In genomic region chr12:21151184-21151583, GRCh38 we compare ENCODE assay signal across 1 cellular context.
TF ChIP-seq lines count a peak whose summit lies in the region.

No MANE protein-coding gene starts in this region.

TF ChIP-seq in HepG2, 621 proteins besides CTCF, POLR2A, EP300 and RAD21:
- TF ChIP-seq ZBTB40 (IDR thresholded peaks at IDR 0.05) = no peak
- TF ChIP-seq ZBTB40 (CRISPR knock-in tag; IDR thresholded peaks at IDR 0.05) = no peak
- TF ChIP-seq ATF7 (IDR thresholded peaks at IDR 0.05) = peak; percentile 90
- TF ChIP-seq ATF7 (CRISPR knock-in tag; IDR thresholded peaks at IDR 0.05) = no peak
- TF ChIP-seq ZSCAN22 (CRISPR knock-in tag; IDR thresholded peaks at IDR 0.05) = no peak
- TF ChIP-seq ZNF101 (CRISPR knock-in tag; IDR thresholded peaks at IDR 0.05; ENCODE audit: borderline replicate concordance, low read depth) = no peak
- peak; percentile 95 for TF ChIP-seq CREB1 (IDR thresholded peaks at IDR 0.05)
- TF ChIP-seq CREB1 (CRISPR knock-in tag; IDR thresholded peaks at IDR 0.05) = no peak
- no peak for TF ChIP-seq ZFY (CRISPR knock-in tag; IDR thresholded peaks at IDR 0.05)
TF ChIP-seq in HepG2: peak in this region for 2.
